In genomic region chr5:21817668-21818419, GRCh38 we compare ENCODE assay signal across 1 cellular context.
TF ChIP-seq lines count a peak whose summit lies in the region.

No MANE protein-coding gene starts in this region.

TF ChIP-seq in GM23338, 12 proteins besides CTCF, POLR2A, EP300 and RAD21 (continued from another document):
- TF ChIP-seq ZNF462 (CRISPR knock-in tag; IDR thresholded peaks at IDR 0.05) (no peak), ZNF331 (CRISPR knock-in tag; IDR thresholded peaks at IDR 0.05; ENCODE audit: low read depth) (no peak), EZH2 (IDR thresholded peaks at IDR 0.05; ENCODE audit: low read depth, unreplicated experiment) (no peak), CREB1 (CRISPR knock-in tag; IDR thresholded peaks at IDR 0.05; ENCODE audit: low read depth) (no peak), STAT1 (IDR thresholded peaks at IDR 0.05; ENCODE audit: unreplicated experiment) (no peak), POLR2AphosphoS5 (IDR thresholded peaks at IDR 0.05; ENCODE audit: low read depth) (no peak), NANOG (IDR thresholded peaks at IDR 0.05; ENCODE audit: borderline replicate concordance) (no peak)
- TF ChIP-seq, protein P1, sequence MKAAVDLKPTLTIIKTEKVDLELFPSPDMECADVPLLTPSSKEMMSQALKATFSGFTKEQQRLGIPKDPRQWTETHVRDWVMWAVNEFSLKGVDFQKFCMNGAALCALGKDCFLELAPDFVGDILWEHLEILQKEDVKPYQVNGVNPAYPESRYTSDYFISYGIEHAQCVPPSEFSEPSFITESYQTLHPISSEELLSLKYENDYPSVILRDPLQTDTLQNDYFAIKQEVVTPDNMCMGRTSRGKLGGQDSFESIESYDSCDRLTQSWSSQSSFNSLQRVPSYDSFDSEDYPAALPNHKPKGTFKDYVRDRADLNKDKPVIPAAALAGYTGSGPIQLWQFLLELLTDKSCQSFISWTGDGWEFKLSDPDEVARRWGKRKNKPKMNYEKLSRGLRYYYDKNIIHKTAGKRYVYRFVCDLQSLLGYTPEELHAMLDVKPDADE (IDR thresholded peaks at IDR 0.05): no peak
